ENCODE assay signal across 18 cellular contexts in genomic region chr1:20187813-20188454, GRCh38. TPM values are rescaled to one million over a fixed set of nuclear protein-coding genes. Genes with fewer than 3 reads are reported as not detected.
A peak's percentile ranks its signal among the peaks of the same experiment; 100 is the strongest.
DNase-seq lines count a peak whose midpoint lies in the region; ATAC-seq and TF ChIP-seq lines count a peak whose summit lies in the region.
"Had no signal": no experiment of that assay in that cellular context is flagged by ENCODE, and none has a peak within 500 bp of the region (broad histone marks: within the 10 kb centered on the region; RNA-seq: fewer than 3 reads in every experiment).

No MANE protein-coding gene starts in this region.

- peaks cover 20% of the 10 kb centered on the region; the same call in 1 of the 2 replicates for H3F3A ChIP-seq in PC-9 (ENCODE audit: insufficient read depth, low read depth)

- H3K36me3 ChIP-seq in PC-9 (ENCODE audit: low read depth) (peaks cover 8% of the 10 kb centered on the region; the same call in 1 of the 2 replicates), sigmoid colon (peaks cover 0 to 12% (median 0%) of the 10 kb centered on the region in 4 donors)

- no peak for TF ChIP-seq EP300 in sigmoid colon (IDR thresholded peaks at IDR 0.05)

- peaks cover 39% of the 10 kb centered on the region for H3K4me1 Mint-ChIP-seq in activated CD8-positive, alpha-beta T cell treated with anti-CD3 and anti-CD28 coated beads for 36 hours (ENCODE audit: low read depth)
- peaks cover 52% of the 10 kb centered on the region for H3K4me1 Mint-ChIP-seq in activated CD8-positive, alpha-beta T cell treated with anti-CD3 and anti-CD28 coated beads, Interleukin-2, amount 10 ng/mL, durations not matched to agents 7 days and 5 days (ENCODE audit: low read depth)

- H3K36me3 Mint-ChIP-seq in activated CD8-positive, alpha-beta T cell treated with anti-CD3 and anti-CD28 coated beads for 36 hours (ENCODE audit: low read depth), result peaks cover 2% of the 10 kb centered on the region
- H3K36me3 Mint-ChIP-seq in activated CD8-positive, alpha-beta T cell treated with anti-CD3 and anti-CD28 coated beads, Interleukin-2, amount 10 ng/mL, durations not matched to agents 7 days and 5 days (ENCODE audit: low read depth), result peaks cover 5% of the 10 kb centered on the region
- H3K36me3 Mint-ChIP-seq: stimulated activated memory B cell treated with anti-CD40 and anti-IgM and Interleukin-4, amounts not matched to agents 10 μg/mL and 1 μg/mL and 100 μg/mL, for 72 hours had no signal

- WGBS in sigmoid colon, 2 donors, result 42 to 57% methylated on average over 4 of the region's 4 CpGs

- no peaks in the 10 kb centered on the region for H4K20me1 ChIP-seq in PC-9 (ENCODE audit: insufficient read depth)

- no peaks in the 10 kb centered on the region for H3K9me3 Mint-ChIP-seq in activated CD8-positive, alpha-beta T cell treated with anti-CD3 and anti-CD28 coated beads for 36 hours
- no peaks in the 10 kb centered on the region for H3K9me3 Mint-ChIP-seq in activated CD8-positive, alpha-beta T cell treated with anti-CD3 and anti-CD28 coated beads, Interleukin-2, amount 10 ng/mL, durations not matched to agents 7 days and 5 days (ENCODE audit: insufficient read depth)
- H3K9me3 Mint-ChIP-seq: stimulated activated memory B cell treated with anti-CD40 and anti-IgM and Interleukin-4, amounts not matched to agents 10 μg/mL and 1 μg/mL and 100 μg/mL, for 72 hours had no signal

- no peak for ATAC-seq in activated CD8-positive, alpha-beta T cell treated with anti-CD3 and anti-CD28 coated beads for 36 hours
- ATAC-seq in activated CD8-positive, alpha-beta T cell treated with anti-CD3 and anti-CD28 coated beads, Interleukin-2, amount 10 ng/mL, durations not matched to agents 7 days and 5 days, result no peak
- ATAC-seq in GM21717 (IDR thresholded peaks at IDR 0.05; ENCODE audit: unreplicated experiment) (no peak), GM18498 (IDR thresholded peaks at IDR 0.05; ENCODE audit: unreplicated experiment) (no peak), GM21390 (IDR thresholded peaks at IDR 0.05; ENCODE audit: unreplicated experiment) (no peak)
- ATAC-seq: A549; stimulated activated memory B cell treated with anti-CD40 and anti-IgM and Interleukin-4, amounts not matched to agents 10 μg/mL and 1 μg/mL and 100 μg/mL, for 72 hours had no signal

- peak overlapping the region; percentile 59 for H3K27ac Mint-ChIP-seq in activated CD8-positive, alpha-beta T cell treated with anti-CD3 and anti-CD28 coated beads for 36 hours
- H3K27ac Mint-ChIP-seq in activated CD8-positive, alpha-beta T cell treated with anti-CD3 and anti-CD28 coated beads, Interleukin-2, amount 10 ng/mL, durations not matched to agents 7 days and 5 days, result no peak overlapping the region
- H3K27ac Mint-ChIP-seq: stimulated activated memory B cell treated with anti-CD40 and anti-IgM and Interleukin-4, amounts not matched to agents 10 μg/mL and 1 μg/mL and 100 μg/mL, for 72 hours had no signal

- no TSS peak for BruUV-seq in PC-9 (replicated peaks; lab: Mats Ljungman, UMichigan)

- H3K9me3 ChIP-seq in PC-9 (ENCODE audit: insufficient read depth, low read depth), result no peaks in the 10 kb centered on the region
- H3K9me3 ChIP-seq in sigmoid colon, result no peaks in the 10 kb centered on the region
- H3K9me3 ChIP-seq: A549 had no signal

- H3K4me3 ChIP-seq in PC-9, result peak overlapping the region; percentile 74; the same call in 1 of the 2 replicates
- peak overlapping the region in 3 of 59 donors; percentile 22 to 71 (median 62) for H3K4me3 ChIP-seq in dorsolateral prefrontal cortex
- H3K4me3 ChIP-seq in sigmoid colon, result peak overlapping the region in 1 of 4 donors; percentile 3
- H3K4me3 ChIP-seq: A549 had no signal

- DNase-seq in activated CD8-positive, alpha-beta T cell treated with anti-CD3 and anti-CD28 coated beads for 36 hours, result peak; percentile 18
- DNase-seq in activated CD8-positive, alpha-beta T cell treated with anti-CD3 and anti-CD28 coated beads, Interleukin-2, amount 10 ng/mL, durations not matched to agents 7 days and 5 days, result no peak
- DNase-seq in PC-9, result no peak
- peak in 1 of 10 donors; percentile 7 for DNase-seq in dorsolateral prefrontal cortex
- no peak for DNase-seq in sigmoid colon
- DNase-seq: GDM1; GOT3; KBM-7; kidney glomerular epithelial cell; stimulated activated CD4-positive, alpha-beta T cell treated with anti-CD3 and anti-CD28 coated beads, Interleukin-4, amount 100 ng/mL, for 4 hours had no signal

- peaks cover 25% of the 10 kb centered on the region for H3K27me3 Mint-ChIP-seq in activated CD8-positive, alpha-beta T cell treated with anti-CD3 and anti-CD28 coated beads for 36 hours
- H3K27me3 Mint-ChIP-seq in activated CD8-positive, alpha-beta T cell treated with anti-CD3 and anti-CD28 coated beads, Interleukin-2, amount 10 ng/mL, durations not matched to agents 7 days and 5 days (ENCODE audit: low read depth), result peaks cover 33% of the 10 kb centered on the region

- peaks cover 28% of the 10 kb centered on the region for H3K79me2 ChIP-seq in PC-9 (ENCODE audit: low read depth)

- H3K4me1 ChIP-seq in PC-9 (replicated peaks; ENCODE audit: insufficient read depth), result peaks cover 42% of the 10 kb centered on the region
- H3K4me1 ChIP-seq in sigmoid colon, result peaks cover 0 to 94% (median 85%) of the 10 kb centered on the region in 4 donors

- peak overlapping the region; percentile 94 for H3K4me2 ChIP-seq in PC-9
- H3K4me2 ChIP-seq: A549 had no signal

- intact Hi-C loops in activated CD8-positive, alpha-beta T cell treated with anti-CD3 and anti-CD28 coated beads for 36 hours (cut with micrococcal nuclease), result no loop called here
- intact Hi-C loops in PC-9 (cut with micrococcal nuclease; ENCODE audit: unreplicated experiment), result loop anchor here (1.0 to 2.0 kb wide), 2 partner anchors 23 to 35 kb away; no protein-coding TSS in a partner anchor
- intact Hi-C loops in dorsolateral prefrontal cortex (cut with DNase I), result no loop called here
- intact Hi-C loops in sigmoid colon (cut with DNase I), result loop anchor here (10.0 kb wide), 1 partner anchor 983 kb away; no protein-coding TSS in a partner anchor

- CTCF ChIA-PET in activated CD8-positive, alpha-beta T cell treated with anti-CD3 and anti-CD28 coated beads for 36 hours (lab: Charles Lee), result interaction anchor here (0.8 to 1.9 kb wide), 8 partner anchors 9 to 306 kb away, joined by 3 to 9 read pairs (median 4); no protein-coding TSS in a partner anchor
- CTCF ChIA-PET in activated CD8-positive, alpha-beta T cell treated with anti-CD3 and anti-CD28 coated beads, Interleukin-2, amount 10 ng/mL, durations not matched to agents 7 days and 5 days (lab: Charles Lee), result interaction anchor here (0.6 to 2.5 kb wide), 7 partner anchors 8 to 270 kb away, joined by 3 to 17 read pairs (median 4); no protein-coding TSS in a partner anchor
- CTCF ChIA-PET in PC-9 (lab: Charles Lee), result no interaction called here

- H3K9me2 ChIP-seq in PC-9 (ENCODE audit: insufficient read depth), result no peaks in the 10 kb centered on the region

- no peak for TF ChIP-seq CTCF in activated CD8-positive, alpha-beta T cell treated with anti-CD3 and anti-CD28 coated beads for 36 hours (IDR thresholded peaks at IDR 0.05)
- no peak for TF ChIP-seq CTCF in PC-9 (conservative IDR thresholded peaks at IDR 0.05)
- TF ChIP-seq CTCF in dorsolateral prefrontal cortex (IDR thresholded peaks at IDR 0.05 in 54 of 56, conservative IDR thresholded peaks at IDR 0.05 in 2 of 56; ENCODE audit: low read depth in 1 of 56, partially characterized antibody in 56 of 56), result no peak
- no peak for TF ChIP-seq CTCF in sigmoid colon (IDR thresholded peaks at IDR 0.05)

- no peak overlapping the region for H3K4me3 Mint-ChIP-seq in activated CD8-positive, alpha-beta T cell treated with anti-CD3 and anti-CD28 coated beads for 36 hours
- no peak overlapping the region for H3K4me3 Mint-ChIP-seq in activated CD8-positive, alpha-beta T cell treated with anti-CD3 and anti-CD28 coated beads, Interleukin-2, amount 10 ng/mL, durations not matched to agents 7 days and 5 days
- H3K4me3 Mint-ChIP-seq: stimulated activated memory B cell treated with anti-CD40 and anti-IgM and Interleukin-4, amounts not matched to agents 10 μg/mL and 1 μg/mL and 100 μg/mL, for 72 hours had no signal

- POLR2A ChIA-PET in activated CD8-positive, alpha-beta T cell treated with anti-CD3 and anti-CD28 coated beads for 36 hours (lab: Charles Lee), result interaction anchor here (1.2 to 1.7 kb wide), 3 partner anchors 9 to 40 kb away, joined by 3 to 4 read pairs (median 3); no protein-coding TSS in a partner anchor
- POLR2A ChIA-PET in activated CD8-positive, alpha-beta T cell treated with anti-CD3 and anti-CD28 coated beads, Interleukin-2, amount 10 ng/mL, durations not matched to agents 7 days and 5 days (lab: Charles Lee), result no interaction called here
- POLR2A ChIA-PET in PC-9 (lab: Charles Lee; ENCODE audit: unreplicated experiment), result interaction anchor here (0.7 to 1.2 kb wide), 2 partner anchors 12 to 26 kb away, joined by 4 to 6 read pairs; no protein-coding TSS in a partner anchor

- H3K27me3 ChIP-seq in PC-9 (ENCODE audit: insufficient read depth, low read depth) (no peaks in the 10 kb centered on the region), dorsolateral prefrontal cortex (peaks cover 0 to 40% (median 0%) of the 10 kb centered on the region in 45 donors), sigmoid colon (no peaks in the 10 kb centered on the region)

- no peak for TF ChIP-seq POLR2A in sigmoid colon (IDR thresholded peaks at IDR 0.05)

- peak overlapping the region; percentile 65; the same call in 1 of the 2 replicates for H3K27ac ChIP-seq in PC-9
- H3K27ac ChIP-seq in dorsolateral prefrontal cortex, result peak overlapping the region in 49 of 59 donors; percentile 2 to 89 (median 68)
- peak overlapping the region; percentile 85 to 99 (median 96) for H3K27ac ChIP-seq in sigmoid colon
- H3K27ac ChIP-seq: A549 had no signal

- no peak overlapping the region for H2AFZ ChIP-seq in PC-9

RNA-seq across cellular contexts. Expression of gene PLA2G2C, which starts 1.6 kb away (rescaled TPM):
- under 1 TPM; 0.29 to 0.59 TPM for total RNA-seq in activated CD8-positive, alpha-beta T cell treated with anti-CD3 and anti-CD28 coated beads for 36 hours
- not detected for total RNA-seq in activated CD8-positive, alpha-beta T cell treated with anti-CD3 and anti-CD28 coated beads, Interleukin-2, amount 10 ng/mL, durations not matched to agents 7 days and 5 days
- total RNA-seq in PC-9 (2021), result 0.48 and 0.55 TPM in 2 replicates
- total RNA-seq in dorsolateral prefrontal cortex, result 1 to 10 TPM in 7 of 120 experiments, under 1 TPM in 46, not detected in 67; 0.13 to 3.1 (median 0.46) TPM
- total RNA-seq in sigmoid colon, result 1 to 10 TPM in 3 of 4 donors, under 1 TPM in 1; 0.82 to 5.5 (median 1.5) TPM
- under 1 TPM in 1 of 3 donors, not detected in 2; 0.09 TPM for polyA plus RNA-seq in sigmoid colon
- total RNA-seq: bronchial epithelial cell, myocyte had no signal
- polyA plus RNA-seq: A549 had no signal

RNA-seq across cellular contexts. Expression of gene UBXN10, which starts 2.0 kb away (rescaled TPM):
- under 1 TPM; 0.34 to 0.45 TPM for total RNA-seq in activated CD8-positive, alpha-beta T cell treated with anti-CD3 and anti-CD28 coated beads for 36 hours
- under 1 TPM; 0.21 to 0.29 TPM for total RNA-seq in activated CD8-positive, alpha-beta T cell treated with anti-CD3 and anti-CD28 coated beads, Interleukin-2, amount 10 ng/mL, durations not matched to agents 7 days and 5 days
- total RNA-seq in PC-9 (2021), result 9.4 and 11.9 TPM in 2 replicates
- 10 to 100 TPM in 65 of 120 experiments, 1 to 10 TPM in 55; 2.9 to 18.7 (median 10.4) TPM for total RNA-seq in dorsolateral prefrontal cortex
- total RNA-seq in sigmoid colon, result 10 to 100 TPM; 14.6 to 25.0 (median 23.1) TPM
- 1 to 10 TPM; 2.9 to 7.8 (median 3.7) TPM for polyA plus RNA-seq in sigmoid colon
- polyA plus RNA-seq: A549 had no signal

RNA-seq across cellular contexts. Expression of gene PLA2G2F, which starts 48.8 kb away (rescaled TPM):
- total RNA-seq in activated CD8-positive, alpha-beta T cell treated with anti-CD3 and anti-CD28 coated beads for 36 hours, result not detected
- not detected for total RNA-seq in activated CD8-positive, alpha-beta T cell treated with anti-CD3 and anti-CD28 coated beads, Interleukin-2, amount 10 ng/mL, durations not matched to agents 7 days and 5 days
- total RNA-seq in PC-9 (2021) (0.20 TPM in 1 of 2 replicates, not detected in the other), dorsolateral prefrontal cortex (under 1 TPM in 1 of 120 experiments, not detected in 119; 0.28 TPM), sigmoid colon (not detected)
- under 1 TPM in 2 of 3 donors, not detected in 1; 0.60 to 0.80 TPM for polyA plus RNA-seq in sigmoid colon
- total RNA-seq: activated CD4-positive, alpha-beta T cell treated with anti-CD3 and anti-CD28 coated beads for 36 hours; bronchial epithelial cell; myocyte had no signal
- polyA plus RNA-seq: A549 had no signal

Comparison
In these comparisons a context has a peak if more than half of its experiments do, and no peak if none do; other contexts are left out.
1. intact Hi-C loops: an anchor here in PC-9 (1.0 to 2.0 kb wide) and sigmoid colon (10.0 kb wide); none called in activated CD8-positive, alpha-beta T cell treated with anti-CD3 and anti-CD28 coated beads for 36 hours and dorsolateral prefrontal cortex.